20 cellular contexts compared by ENCODE assay signal in genomic region chr11:130588471-130588870, GRCh38.
A peak's percentile ranks its signal among the peaks of the same experiment; 100 is the strongest.
DNase-seq lines count a peak whose midpoint lies in the region; ATAC-seq and TF ChIP-seq lines count a peak whose summit lies in the region.
"Had no signal": no experiment of that assay in that cellular context is flagged by ENCODE, and none has a peak within 500 bp of the region (broad histone marks: within the 10 kb centered on the region; RNA-seq: fewer than 3 reads in every experiment).

No MANE protein-coding gene starts in this region.

- TF ChIP-seq POLR2A in breast epithelium (IDR thresholded peaks at IDR 0.05), result no peak

- peaks cover 0 to 5% of the 10 kb centered on the region in 2 donors for H3K9me3 ChIP-seq in breast epithelium
- peaks cover 2% of the 10 kb centered on the region for H3K9me3 ChIP-seq in mammary epithelial cell (replicated peaks; ENCODE audit: insufficient read depth, low read length)
- no peaks in the 10 kb centered on the region for H3K9me3 ChIP-seq in PC-9 (ENCODE audit: insufficient read depth, low read depth)

- H3K9me3 Mint-ChIP-seq in MCF 10A (ENCODE audit: unreplicated experiment), result no peaks in the 10 kb centered on the region
- H3K9me3 Mint-ChIP-seq: CD8-positive, alpha-beta T cell had no signal

- H3K4me1 Mint-ChIP-seq in MCF 10A (ENCODE audit: insufficient read depth, unreplicated experiment), result peaks cover 18% of the 10 kb centered on the region

- H3K27ac ChIP-seq in breast epithelium (no peak overlapping the region), mammary epithelial cell (ENCODE audit: insufficient read depth, low read depth, low read length) (no peak overlapping the region), PC-9 (no peak overlapping the region)

- H3K4me3 ChIP-seq in breast epithelium (no peak overlapping the region), mammary epithelial cell (replicated peaks in 1 of 3; ENCODE audit: insufficient read depth in 1 of 3, low read depth in 2 of 3, low read length in 3 of 3) (no peak overlapping the region), PC-9 (no peak overlapping the region)

- 69% methylated on average over 2 of the region's 2 CpGs for WGBS in mammary epithelial cell (ENCODE audit: low coverage, missing lambda C conversion rate)

- H3K4me1 ChIP-seq in breast epithelium (no peaks in the 10 kb centered on the region), mammary epithelial cell (ENCODE audit: insufficient read depth, low read length) (peaks cover 32% of the 10 kb centered on the region), PC-9 (replicated peaks; ENCODE audit: insufficient read depth) (0 out of 2 replicates have a peak, but pooled peaks cover 3% of the 10 kb centered on the region)

- H4K20me1 ChIP-seq in mammary epithelial cell (ENCODE audit: insufficient read depth, low read length) (no peaks in the 10 kb centered on the region), PC-9 (ENCODE audit: insufficient read depth) (no peaks in the 10 kb centered on the region)

- no peaks in the 10 kb centered on the region for H3K27me3 Mint-ChIP-seq in MCF 10A (ENCODE audit: insufficient read depth, unreplicated experiment)

- H3K4me3 Mint-ChIP-seq in MCF 10A (ENCODE audit: unreplicated experiment), result no peak overlapping the region
- H3K4me3 Mint-ChIP-seq: CD8-positive, alpha-beta T cell had no signal

- BruUV-seq in MCF 10A (replicated peaks; lab: Mats Ljungman, UMichigan) (no TSS peak), mammary epithelial cell (replicated peaks; lab: Mats Ljungman, UMichigan) (no TSS peak), PC-9 (replicated peaks; lab: Mats Ljungman, UMichigan) (no TSS peak)

- peak overlapping the region; percentile 42 for H3K27ac Mint-ChIP-seq in MCF 10A (ENCODE audit: low read depth, unreplicated experiment)
- H3K27ac Mint-ChIP-seq: CD8-positive, alpha-beta T cell had no signal

- in situ Hi-C loops in mammary epithelial cell (cut with MboI; ENCODE audit: low sequenced_read_pairs in 2 of 2), result no loop called here

- no peaks in the 10 kb centered on the region for H3K36me3 ChIP-seq in breast epithelium
- H3K36me3 ChIP-seq in mammary epithelial cell (ENCODE audit: insufficient read depth, low read length), result no peaks in the 10 kb centered on the region
- H3K36me3 ChIP-seq in PC-9 (ENCODE audit: low read depth), result no peaks in the 10 kb centered on the region

- ATAC-seq in HG02970 (IDR thresholded peaks at IDR 0.05; ENCODE audit: low FRiP score, unreplicated experiment), result no peak
- ATAC-seq in HG02981 (IDR thresholded peaks at IDR 0.05; ENCODE audit: unreplicated experiment), result no peak
- ATAC-seq: CD8-positive, alpha-beta T cell had no signal

- no peak for TF ChIP-seq CTCF in MCF 10A (IDR thresholded peaks at IDR 0.05; ENCODE audit: unreplicated experiment)
- TF ChIP-seq CTCF in breast epithelium (IDR thresholded peaks at IDR 0.05), result no peak
- no peak for TF ChIP-seq CTCF in mammary epithelial cell (conservative IDR thresholded peaks at IDR 0.05 in 1 of 2, IDR thresholded peaks at IDR 0.05 in 1 of 2; ENCODE audit: extremely low read depth in 1 of 2, insufficient read depth in 1 of 2, low read depth in 1 of 2, low read length in 2 of 2)
- TF ChIP-seq CTCF in PC-9 (conservative IDR thresholded peaks at IDR 0.05), result no peak

- H3K4me2 ChIP-seq in mammary epithelial cell (ENCODE audit: insufficient read depth, low read depth, low read length) (no peak overlapping the region), PC-9 (no peak overlapping the region)

- H3K79me2 ChIP-seq in mammary epithelial cell (ENCODE audit: insufficient read depth, low read length) (no peaks in the 10 kb centered on the region), PC-9 (ENCODE audit: low read depth) (no peaks in the 10 kb centered on the region)

- DNase-seq in MCF 10A (ENCODE audit: unreplicated experiment) (no peak), breast epithelium (ENCODE audit: low spot score in 2 of 2) (no peak), mammary epithelial cell (peak; percentile 70), myocyte (ENCODE audit: low read depth) (peak; percentile 36), PC-9 (no peak), NCI-H524 (lab: John Stamatoyannopoulos, UW) (no peak)
- DNase-seq: 8988T; AML-193; C1 segment of cervical spinal cord; CD8-positive, alpha-beta T cell; GDM1; NCI-H1105; NCI-H146; NCI-H2029; NCI-H345; NCI-H524 treated with DMSO at 0.1 percent for 48 hours; NCI-H82; Right ventricle myocardium superior had no signal

- H2AFZ ChIP-seq in mammary epithelial cell (ENCODE audit: low read depth, low read length) (no peak overlapping the region), PC-9 (no peak overlapping the region)

- no peaks in the 10 kb centered on the region for H3F3A ChIP-seq in PC-9 (ENCODE audit: insufficient read depth, low read depth)

- H3K9ac ChIP-seq in mammary epithelial cell (ENCODE audit: insufficient read depth, low read length), result no peak overlapping the region

- H3K27me3 ChIP-seq in breast epithelium (no peaks in the 10 kb centered on the region), mammary epithelial cell (ENCODE audit: insufficient read depth, low read length) (no peaks in the 10 kb centered on the region), PC-9 (ENCODE audit: insufficient read depth, low read depth) (no peaks in the 10 kb centered on the region)

- POLR2A ChIA-PET in MCF 10A (lab: Yijun Ruan, JAX) (no interaction called here), PC-9 (lab: Charles Lee; ENCODE audit: unreplicated experiment) (no interaction called here)

- CTCF ChIA-PET in MCF 10A (lab: Yijun Ruan, JAX), result interaction anchor here (0.7 kb wide), 2 partner anchors 198 to 260 kb away, joined by 3 read pairs; no protein-coding TSS in a partner anchor
- CTCF ChIA-PET in mammary epithelial cell (lab: Charles Lee; ENCODE audit: low non-redundant PET), result no interaction called here
- CTCF ChIA-PET in PC-9 (lab: Charles Lee), result no interaction called here

- no peaks in the 10 kb centered on the region for H3K36me3 Mint-ChIP-seq in MCF 10A (ENCODE audit: insufficient read depth, unreplicated experiment)
- H3K36me3 Mint-ChIP-seq: CD8-positive, alpha-beta T cell had no signal

- dilution Hi-C loops in mammary epithelial cell (cut with HindIII; ENCODE audit: low sequenced_read_pairs), result no loop called here

- intact Hi-C loops in MCF 10A (cut with micrococcal nuclease), result no loop called here
- intact Hi-C loops in breast epithelium (cut with DNase I; ENCODE audit: low total_unique reads), result no loop called here
- intact Hi-C loops in mammary epithelial cell (cut with micrococcal nuclease), result no loop called here
- intact Hi-C loops in PC-9 (cut with micrococcal nuclease; ENCODE audit: unreplicated experiment), result loop anchor here (5.0 to 10.0 kb wide), 2 partner anchors 49 to 154 kb away; no protein-coding TSS in a partner anchor

- no peaks in the 10 kb centered on the region for H3K9me2 ChIP-seq in PC-9 (ENCODE audit: insufficient read depth)

Comparison
In these comparisons a context has a peak if more than half of its experiments do, and no peak if none do; other contexts are left out.
1. DNase-seq: peak in mammary epithelial cell (single experiment) and myocyte (single experiment); none in MCF 10A (single experiment), breast epithelium (0 of 2), PC-9 (0 of 2) and NCI-H524 (0 of 2).